In genomic region chr21:37071561-37072238, GRCh38 we compare ENCODE assay signal across 8 cellular contexts. TPM values are rescaled to one million over a fixed set of nuclear protein-coding genes. Genes with fewer than 3 reads are reported as not detected.
DNase-seq lines count a peak whose midpoint lies in the region; ATAC-seq and TF ChIP-seq lines count a peak whose summit lies in the region.

No MANE protein-coding gene starts in this region.

- WGBS in IMR-90 (ENCODE audit: extremely low coverage in 2 of 2, insufficient read length in 1 of 2), 2 experiments, result 7% methylated on average over 3 of the region's 12 CpGs; no CpG with 5 or more reads in 1 of the 2 experiments
- 23% methylated on average over 12 of the region's 12 CpGs for WGBS in esophagus muscularis mucosa

- peak overlapping the region; percentile 95 for H3K4me2 ChIP-seq in IMR-90 (ENCODE audit: low read depth, low read length)

- H3K27me3 Mint-ChIP-seq in Caco-2 (ENCODE audit: insufficient read depth, unreplicated experiment), result no peaks in the 10 kb centered on the region
- H3K27me3 Mint-ChIP-seq in naive thymus-derived CD4-positive, alpha-beta T cell, result peaks cover 0 to 6% (median 0%) of the 10 kb centered on the region in 5 donors

- no peaks in the 10 kb centered on the region for H3K9me3 Mint-ChIP-seq in Caco-2 (ENCODE audit: unreplicated experiment)
- H3K9me3 Mint-ChIP-seq in naive thymus-derived CD4-positive, alpha-beta T cell, result peaks cover 0 to 4% (median 0%) of the 10 kb centered on the region in 11 donors

- peak overlapping the region; percentile 97 for H2BK5ac ChIP-seq in IMR-90 (ENCODE audit: low read depth, low read length, poor library complexity, severe bottlenecking)

- peaks cover 9% of the 10 kb centered on the region; the same call in 1 of the 2 replicates for H3K4me1 ChIP-seq in Caco-2
- H3K4me1 ChIP-seq in IMR-90 (ENCODE audit: control insufficient read depth, insufficient read depth, low read length), result peaks cover 9% of the 10 kb centered on the region
- H3K4me1 ChIP-seq in esophagus muscularis mucosa, result peaks cover 16 to 40% (median 32%) of the 10 kb centered on the region in 4 donors
- peaks cover 22 to 23% of the 10 kb centered on the region in 2 donors for H3K4me1 ChIP-seq in naive thymus-derived CD4-positive, alpha-beta T cell (ENCODE audit: control insufficient read depth in 2 of 2, insufficient read depth in 2 of 2, low read length in 2 of 2)

- H2BK120ac ChIP-seq in IMR-90 (ENCODE audit: low read depth, low read length), result peak overlapping the region; percentile 73

- CTCF ChIA-PET in Caco-2 (lab: Charles Lee) (no interaction called here), IMR-90 (lab: Yijun Ruan, JAX) (interaction anchor here (1.0 kb wide), 1 partner anchor 82 kb away, joined by 3 read pairs; no protein-coding TSS in a partner anchor)
- CTCF ChIA-PET in naive thymus-derived CD4-positive, alpha-beta T cell (lab: Charles Lee), result no interaction called here

- TF ChIP-seq CTCF in Caco-2 (IDR thresholded peaks at IDR 0.05; ENCODE audit: insufficient read depth in 1 of 2, low read depth in 1 of 2, low read length in 1 of 2, severe bottlenecking in 1 of 2, unreplicated experiment in 1 of 2), result no peak
- TF ChIP-seq CTCF in IMR-90 (conservative IDR thresholded peaks at IDR 0.05; ENCODE audit: low read depth, low read length), result no peak
- no peak for TF ChIP-seq CTCF in VCaP (conservative IDR thresholded peaks at IDR 0.05)
- no peak for TF ChIP-seq CTCF in esophagus muscularis mucosa (IDR thresholded peaks at IDR 0.05)

- TF ChIP-seq EP300 in esophagus muscularis mucosa (IDR thresholded peaks at IDR 0.05), result no peak

- H3K4ac ChIP-seq in IMR-90 (ENCODE audit: low read depth, low read length), result peak overlapping the region; percentile 98

- peak overlapping the region; percentile 88 to 99 for H4K8ac ChIP-seq in IMR-90 (ENCODE audit: low read depth in 2 of 2, low read length in 2 of 2)

- peaks cover 42% of the 10 kb centered on the region for H3K36me3 Mint-ChIP-seq in Caco-2 (ENCODE audit: insufficient read depth, unreplicated experiment)
- peaks cover 3 to 20% (median 16%) of the 10 kb centered on the region in 5 donors for H3K36me3 Mint-ChIP-seq in naive thymus-derived CD4-positive, alpha-beta T cell

- H2BK20ac ChIP-seq in IMR-90 (ENCODE audit: low read depth, low read length), result peak overlapping the region; percentile 69

- peak overlapping the region; percentile 95 for H2AK9ac ChIP-seq in IMR-90 (replicated peaks; ENCODE audit: low read depth, low read length, poor library complexity)

- H3K79me1 ChIP-seq in IMR-90 (ENCODE audit: low read depth in 1 of 2, low read length in 2 of 2), result peaks cover 11 to 43% of the 10 kb centered on the region in 2 experiments

- intact Hi-C loops in Caco-2 (cut with micrococcal nuclease; ENCODE audit: unreplicated experiment) (loop anchor here (1.0 to 5.0 kb wide), 2 partner anchors 11 to 59 kb away; no protein-coding TSS in a partner anchor), IMR-90 (cut with micrococcal nuclease) (loop anchor here (2.0 kb wide), 1 partner anchor 83 kb away; no protein-coding TSS in a partner anchor), esophagus muscularis mucosa (cut with DNase I) (loop anchor here (5.0 to 10.0 kb wide), 3 partner anchors 107 to 303 kb away; partner anchors contain the start of genes HLCS and VPS26C)
- intact Hi-C loops in naive thymus-derived CD4-positive, alpha-beta T cell (cut with micrococcal nuclease), result loop anchor here (2.0 to 10.0 kb wide), 6 partner anchors 15 to 1736 kb away; partner anchors contain the start of genes DOP1B (in 1 of the 2), ETS2 (in 1 of the 2), HLCS (in 1 of the 2) and RIPPLY3 (in 1 of the 2)

- peak in 1 of 2 experiments; percentile 22 for DNase-seq in Caco-2
- DNase-seq in IMR-90, result peak; percentile 77
- no peak for DNase-seq in esophagus muscularis mucosa (ENCODE audit: extremely low spot score)
- no peak for DNase-seq in naive thymus-derived CD4-positive, alpha-beta T cell
- no peak for DNase-seq in iPS-NIHi11 (ENCODE audit: low spot score)

- peak overlapping the region; percentile 93 for H3K27ac ChIP-seq in IMR-90 (ENCODE audit: insufficient read depth, low read length)
- H3K27ac ChIP-seq in VCaP, result peak overlapping the region; percentile 100
- peak overlapping the region; percentile 92 to 100 (median 100) for H3K27ac ChIP-seq in esophagus muscularis mucosa (replicated peaks in 1 of 4)
- H3K27ac ChIP-seq in naive thymus-derived CD4-positive, alpha-beta T cell (ENCODE audit: low read depth, low read length), result peak overlapping the region; percentile 97

- H3K27me3 ChIP-seq in Caco-2 (replicated peaks; ENCODE audit: control insufficient read depth, insufficient read depth, low read length), result no peaks in the 10 kb centered on the region
- H3K27me3 ChIP-seq in IMR-90 (ENCODE audit: control insufficient read depth, insufficient read depth, low read length), result no peaks in the 10 kb centered on the region
- no peaks in the 10 kb centered on the region for H3K27me3 ChIP-seq in esophagus muscularis mucosa
- H3K27me3 ChIP-seq in naive thymus-derived CD4-positive, alpha-beta T cell (ENCODE audit: control insufficient read depth in 2 of 2, insufficient read depth in 2 of 2, low read length in 2 of 2), result no peaks in the 10 kb centered on the region

- H4K5ac ChIP-seq in IMR-90 (ENCODE audit: low read depth, low read length), result peak overlapping the region; percentile 91

- H4K20me1 ChIP-seq in IMR-90 (ENCODE audit: insufficient read depth, low read length), result peaks cover 32% of the 10 kb centered on the region

- H3K4me3 ChIP-seq in Caco-2 (ENCODE audit: low read depth, low read length) (peak overlapping the region; percentile 87), IMR-90 (ENCODE audit: insufficient read depth, low read depth, low read length) (peak overlapping the region; percentile 56), esophagus muscularis mucosa (peak overlapping the region; percentile 75 to 97 (median 76))
- peak overlapping the region; percentile 76 for H3K4me3 ChIP-seq in naive thymus-derived CD4-positive, alpha-beta T cell (ENCODE audit: low read length)

- H3K36me3 ChIP-seq in Caco-2 (ENCODE audit: control insufficient read depth, insufficient read depth, low read length) (no peaks in the 10 kb centered on the region; the same call in 1 of the 2 replicates), IMR-90 (ENCODE audit: control insufficient read depth, insufficient read depth, low read length) (peaks cover 1% of the 10 kb centered on the region; the same call in 1 of the 2 replicates), esophagus muscularis mucosa (peaks cover 0 to 31% (median 7%) of the 10 kb centered on the region in 4 donors)
- H3K36me3 ChIP-seq in naive thymus-derived CD4-positive, alpha-beta T cell (ENCODE audit: control insufficient read depth in 2 of 3, insufficient read depth in 3 of 3, low read length in 3 of 3), result peaks cover 0 to 9% (median 0%) of the 10 kb centered on the region in 3 experiments

- POLR2A ChIA-PET in Caco-2 (lab: Charles Lee) (interaction anchor here (1.3 kb wide), 1 partner anchor 62 kb away, joined by 6 read pairs; no protein-coding TSS in a partner anchor), IMR-90 (lab: Charles Lee; ENCODE audit: unreplicated experiment) (interaction anchor here (0.9 kb wide), 1 partner anchor 17 kb away, joined by 3 read pairs; no protein-coding TSS in a partner anchor)
- POLR2A ChIA-PET in naive thymus-derived CD4-positive, alpha-beta T cell (lab: Charles Lee), result interaction anchor here (0.6 to 1.8 kb wide), 6 partner anchors 23 to 492 kb away, joined by 3 to 11 read pairs (median 4); partner anchors contain the start of genes HLCS and RIPPLY3

- H4K91ac ChIP-seq in IMR-90 (ENCODE audit: insufficient read depth, low read depth, low read length), result peak overlapping the region; percentile 98

- no peak for ATAC-seq in IMR-90 (ENCODE audit: low read depth)
- no peak for ATAC-seq in naive thymus-derived CD4-positive, alpha-beta T cell
- ATAC-seq in HG03139 (IDR thresholded peaks at IDR 0.05; ENCODE audit: unreplicated experiment), result no peak
- ATAC-seq in GM21737 (IDR thresholded peaks at IDR 0.05; ENCODE audit: unreplicated experiment), result no peak

- peak overlapping the region; percentile 95 for H2AFZ ChIP-seq in IMR-90 (replicated peaks; ENCODE audit: low read length, poor library complexity)

- peak overlapping the region; percentile 100 for H3K23ac ChIP-seq in IMR-90 (ENCODE audit: low read depth, low read length)

- dilution Hi-C loops in IMR-90 (cut with HindIII; ENCODE audit: low sequenced_read_pairs, unreplicated experiment), result no loop called here

- peak overlapping the region; percentile 87 for H2AK5ac ChIP-seq in IMR-90 (ENCODE audit: low read depth, low read length)

- no peaks in the 10 kb centered on the region; the same call in 1 of the 2 replicates for H3K9me3 ChIP-seq in Caco-2
- no peaks in the 10 kb centered on the region for H3K9me3 ChIP-seq in IMR-90 (ENCODE audit: control insufficient read depth, insufficient read depth, low read length)
- H3K9me3 ChIP-seq in esophagus muscularis mucosa, result no peaks in the 10 kb centered on the region
- no peaks in the 10 kb centered on the region for H3K9me3 ChIP-seq in naive thymus-derived CD4-positive, alpha-beta T cell (ENCODE audit: control insufficient read depth in 2 of 3, low read length in 3 of 3)

- TF ChIP-seq RAD21 in IMR-90 (IDR thresholded peaks at IDR 0.05; ENCODE audit: low read length), result no peak

- H3K27ac Mint-ChIP-seq in Caco-2 (ENCODE audit: unreplicated experiment), result peak overlapping the region; percentile 88
- peak overlapping the region; percentile 84 to 97 (median 95) for H3K27ac Mint-ChIP-seq in naive thymus-derived CD4-positive, alpha-beta T cell

- peak overlapping the region; percentile 98 for H3K56ac ChIP-seq in IMR-90 (ENCODE audit: extremely low read depth, insufficient read depth, low read length)

- peak overlapping the region; percentile 90 for H3K18ac ChIP-seq in IMR-90 (ENCODE audit: low read depth, low read length)

- peaks cover 13% of the 10 kb centered on the region; the same call in 1 of the 2 replicates for H3K9me1 ChIP-seq in IMR-90 (ENCODE audit: insufficient read depth, low read length)

- H3K9ac ChIP-seq in IMR-90 (ENCODE audit: low read depth, low read length), result peak overlapping the region; percentile 89

- in situ Hi-C loops in IMR-90 (cut with MboI; ENCODE audit: low sequenced_read_pairs), result no loop called here

- H2BK15ac ChIP-seq in IMR-90 (ENCODE audit: low read depth, low read length), result peak overlapping the region; percentile 92

- H3K4me3 Mint-ChIP-seq in Caco-2 (ENCODE audit: unreplicated experiment), result peak overlapping the region; percentile 98
- H3K4me3 Mint-ChIP-seq in naive thymus-derived CD4-positive, alpha-beta T cell, result peak overlapping the region; percentile 82 to 99 (median 87)

- H3K14ac ChIP-seq in IMR-90 (replicated peaks; ENCODE audit: low read depth, low read length), result peak overlapping the region; percentile 100

- TF ChIP-seq POLR2A in IMR-90 (IDR thresholded peaks at IDR 0.05; ENCODE audit: low read depth, low read length) (peak; percentile 58), esophagus muscularis mucosa (IDR thresholded peaks at IDR 0.05; ENCODE audit: low read depth) (peak; percentile 4)

- peaks cover 20% of the 10 kb centered on the region for H3K4me1 Mint-ChIP-seq in Caco-2 (ENCODE audit: low read depth, unreplicated experiment)
- H3K4me1 Mint-ChIP-seq in naive thymus-derived CD4-positive, alpha-beta T cell, result peaks cover 25 to 55% (median 49%) of the 10 kb centered on the region in 7 donors

- BruUV-seq in Caco-2 (replicated peaks; lab: Mats Ljungman, UMichigan) (TSS peak; percentile 47), IMR-90 (replicated peaks; lab: Mats Ljungman, UMichigan) (no TSS peak)

RNA-seq across cellular contexts. Expression of gene PIGP, which starts 1.2 kb away (rescaled TPM):
- total RNA-seq in Caco-2 (2022), result 22.3 and 23.4 TPM in 2 replicates
- total RNA-seq in IMR-90 (2012; rRNA removed), result 4.1 and 5.6 TPM in 2 replicates
- polyA plus RNA-seq in IMR-90 (2012; rRNA removed), result 11.0 and 15.4 TPM in 2 replicates
- 3.0 and 3.6 TPM in 2 replicates for polyA plus RNA-seq in IMR-90 (2012; cell fraction: cytosol; rRNA removed)
- 4.1 and 6.8 TPM in 2 replicates for polyA plus RNA-seq in IMR-90 (2012; cell fraction: nucleus; rRNA removed; ENCODE audit: low replicate concordance)
- total RNA-seq in esophagus muscularis mucosa, result 10 to 100 TPM; 20.3 to 30.7 (median 21.6) TPM
- total RNA-seq in naive thymus-derived CD4-positive, alpha-beta T cell, result 10 to 100 TPM in 4 of 5 experiments, 1 to 10 TPM in 1; 9.1 to 26.7 (median 15.3) TPM
- 10 to 100 TPM; 30.0 to 40.5 TPM for polyA plus RNA-seq in naive thymus-derived CD4-positive, alpha-beta T cell

RNA-seq across cellular contexts. Expression of gene TTC3, which starts 1.4 kb away (rescaled TPM):
- total RNA-seq in Caco-2 (2022) (92.8 and 105 TPM in 2 replicates), IMR-90 (2012; rRNA removed) (293 and 332 TPM in 2 replicates), esophagus muscularis mucosa (100 to 1,000 TPM in 2 of 4 donors, 10 to 100 TPM in 2; 86.0 to 162 (median 104) TPM)
- polyA plus RNA-seq in IMR-90 (2012; rRNA removed), result 87.8 and 96.7 TPM in 2 replicates
- polyA plus RNA-seq in IMR-90 (2012; cell fraction: cytosol; rRNA removed), result 32.2 and 56.2 TPM in 2 replicates
- 132 and 279 TPM in 2 replicates for polyA plus RNA-seq in IMR-90 (2012; cell fraction: nucleus; rRNA removed; ENCODE audit: low replicate concordance)
- total RNA-seq in naive thymus-derived CD4-positive, alpha-beta T cell, result 100 to 1,000 TPM in 4 of 5 experiments, 10 to 100 TPM in 1; 66.6 to 208 (median 154) TPM
- 100 to 1,000 TPM in 1 of 2 donors, 10 to 100 TPM in 1; 67.3 to 139 TPM for polyA plus RNA-seq in naive thymus-derived CD4-positive, alpha-beta T cell
